Comparison of ENCODE assay signal across 8 cellular contexts in genomic region chr11:12411806-12412727, GRCh38. TPM values are rescaled to one million over a fixed set of nuclear protein-coding genes. Genes with fewer than 3 reads are reported as not detected.
DNase-seq lines count a peak whose midpoint lies in the region; ATAC-seq and TF ChIP-seq lines count a peak whose summit lies in the region.

No MANE protein-coding gene starts in this region.

- no peak overlapping the region for H3K23ac ChIP-seq in mesendoderm (ENCODE audit: low read length)

- no peaks in the 10 kb centered on the region for H3K9me3 ChIP-seq in A673 (ENCODE audit: low read depth, low read length, poor library complexity, severe bottlenecking)
- H3K9me3 ChIP-seq in Loucy (ENCODE audit: insufficient read depth, low read depth, low read length): no peaks in the 10 kb centered on the region

- H4K8ac ChIP-seq in mesendoderm (ENCODE audit: low read depth, low read length): no peak overlapping the region

- H3K4me1 ChIP-seq in A673 (ENCODE audit: insufficient read depth, low read length, poor library complexity, severe bottlenecking) (peaks cover 49% of the 10 kb centered on the region), Loucy (ENCODE audit: insufficient read depth, low read length, poor library complexity, severe bottlenecking) (no peaks in the 10 kb centered on the region), mesendoderm (ENCODE audit: control insufficient read depth, low read depth, low read length) (peaks cover 12% of the 10 kb centered on the region)

- peak; percentile 73 for ATAC-seq in stimulated activated naive CD8-positive, alpha-beta T cell treated with anti-CD3 and anti-CD28 coated beads, Interleukin-15, amount 100 ng/mL, for 72 hours
- ATAC-seq in HG02840 (IDR thresholded peaks at IDR 0.05; ENCODE audit: low FRiP score, unreplicated experiment): no peak

- H3K79me1 ChIP-seq in mesendoderm (ENCODE audit: low read length): peaks cover 5% of the 10 kb centered on the region

- H3K27ac ChIP-seq in A673 (ENCODE audit: low read depth, low read length, poor library complexity, severe bottlenecking) (peak overlapping the region; percentile 73), mesendoderm (ENCODE audit: low read depth, low read length) (peak overlapping the region; percentile 82)

- H2BK15ac ChIP-seq in mesendoderm (replicated peaks; ENCODE audit: low read depth): no peak overlapping the region

- peak overlapping the region; percentile 78 for H3K18ac ChIP-seq in mesendoderm (ENCODE audit: low read length)

- H3K9ac ChIP-seq in Loucy (ENCODE audit: low read depth, low read length, poor library complexity, severe bottlenecking) (no peak overlapping the region), mesendoderm (ENCODE audit: low read length) (peak overlapping the region; percentile 43)

- no TSS peak for BruUV-seq in A673 (replicated peaks; lab: Mats Ljungman, UMichigan)

- H3K27ac Mint-ChIP-seq in stimulated activated naive CD8-positive, alpha-beta T cell treated with anti-CD3 and anti-CD28 coated beads, Interleukin-15, amount 100 ng/mL, for 72 hours: no peak overlapping the region

- no peaks in the 10 kb centered on the region for H3K36me3 ChIP-seq in A673 (ENCODE audit: insufficient read depth, low read length, poor library complexity, severe bottlenecking)
- H3K36me3 ChIP-seq in Loucy (ENCODE audit: insufficient read depth, low read length): no peaks in the 10 kb centered on the region
- no peaks in the 10 kb centered on the region for H3K36me3 ChIP-seq in mesendoderm (ENCODE audit: control insufficient read depth, insufficient read depth, low read length)

- peak; percentile 89 for DNase-seq in A673 (ENCODE audit: low spot score)
- DNase-seq in SW 1271 (lab: John Stamatoyannopoulos, UW): peak; percentile 41 to 73
- peak; percentile 88 for DNase-seq in ecto neural progenitor cell (ENCODE audit: low spot score)
- DNase-seq in mesendoderm: peak; percentile 99
- peak; percentile 26 to 27 for DNase-seq in stimulated activated naive CD8-positive, alpha-beta T cell treated with anti-CD3 and anti-CD28 coated beads, Interleukin-15, amount 100 ng/mL, for 72 hours

- H3K27me3 ChIP-seq in A673 (replicated peaks; ENCODE audit: insufficient read depth, low read depth, low read length, poor library complexity): no peaks in the 10 kb centered on the region
- no peaks in the 10 kb centered on the region for H3K27me3 ChIP-seq in Loucy (ENCODE audit: insufficient read depth, low read length, poor library complexity, severe bottlenecking)
- no peaks in the 10 kb centered on the region for H3K27me3 ChIP-seq in mesendoderm (ENCODE audit: insufficient read depth, low read length, poor library complexity)

- POLR2A ChIA-PET in A673 (lab: Charles Lee; ENCODE audit: low non-redundant PET): no interaction called here

- TF ChIP-seq CTCF in A673 (conservative IDR thresholded peaks at IDR 0.05; ENCODE audit: low read depth, low read length): peak; percentile 79
- peak; percentile 74 for TF ChIP-seq CTCF in GM12873 (IDR thresholded peaks at IDR 0.05; ENCODE audit: insufficient read depth, low read depth, low read length, missing control alignments)
- peak; percentile 87 for TF ChIP-seq CTCF in Loucy (conservative IDR thresholded peaks at IDR 0.05; ENCODE audit: low read length)

- peak overlapping the region; percentile 51 for H3K56ac ChIP-seq in mesendoderm (ENCODE audit: low read length)

- CTCF ChIA-PET in A673 (lab: Charles Lee): no interaction called here

- H2BK120ac ChIP-seq in mesendoderm (ENCODE audit: low read depth, low read length): peak overlapping the region; percentile 46

- H4K20me1 ChIP-seq in Loucy (ENCODE audit: insufficient read depth, low read length, poor library complexity, severe bottlenecking): no peaks in the 10 kb centered on the region

- no peak overlapping the region for H2AK5ac ChIP-seq in mesendoderm (ENCODE audit: low read length)

- H3K4ac ChIP-seq in mesendoderm (ENCODE audit: low read depth, low read length): peak overlapping the region; percentile 97

- H3K79me2 ChIP-seq in Loucy (ENCODE audit: insufficient read depth, low read length): no peaks in the 10 kb centered on the region
- no peaks in the 10 kb centered on the region for H3K79me2 ChIP-seq in mesendoderm (ENCODE audit: control insufficient read depth, insufficient read depth, low read length)

- H2AFZ ChIP-seq in Loucy (ENCODE audit: low read length): no peak overlapping the region

- H3F3A ChIP-seq in Loucy (ENCODE audit: low read depth): no peaks in the 10 kb centered on the region

- H3K4me2 ChIP-seq in Loucy (ENCODE audit: low read depth, low read length, poor library complexity, severe bottlenecking) (no peak overlapping the region), mesendoderm (ENCODE audit: low read length) (no peak overlapping the region)

- intact Hi-C loops in A673 (cut with micrococcal nuclease; ENCODE audit: unreplicated experiment): loop anchor here (2.0 to 10.0 kb wide), 3 partner anchors 183 to 483 kb away; partner anchors contain the start of gene TEAD1

- H3K4me1 Mint-ChIP-seq in stimulated activated naive CD8-positive, alpha-beta T cell treated with anti-CD3 and anti-CD28 coated beads, Interleukin-15, amount 100 ng/mL, for 72 hours: no peaks in the 10 kb centered on the region

- WGBS in mesendoderm (ENCODE audit: extremely low coverage, insufficient coverage, low lambda C conversion rate): no CpG with 5 or more reads among the region's 7 CpGs

- no peaks in the 10 kb centered on the region for H3K9me3 Mint-ChIP-seq in stimulated activated naive CD8-positive, alpha-beta T cell treated with anti-CD3 and anti-CD28 coated beads, Interleukin-15, amount 100 ng/mL, for 72 hours

- H2BK5ac ChIP-seq in mesendoderm (ENCODE audit: low read length): peak overlapping the region; percentile 33

- no peak overlapping the region for H3K4me3 Mint-ChIP-seq in stimulated activated naive CD8-positive, alpha-beta T cell treated with anti-CD3 and anti-CD28 coated beads, Interleukin-15, amount 100 ng/mL, for 72 hours

- H4K5ac ChIP-seq in mesendoderm (ENCODE audit: low read length): no peak overlapping the region

- H3K4me3 ChIP-seq in A673 (ENCODE audit: low read depth, low read length, poor library complexity, severe bottlenecking): no peak overlapping the region
- H3K4me3 ChIP-seq in Loucy (ENCODE audit: low read length, poor library complexity, severe bottlenecking): no peak overlapping the region
- no peak overlapping the region for H3K4me3 ChIP-seq in mesendoderm (ENCODE audit: low read length)

- peaks cover 25% of the 10 kb centered on the region for H3K27me3 Mint-ChIP-seq in stimulated activated naive CD8-positive, alpha-beta T cell treated with anti-CD3 and anti-CD28 coated beads, Interleukin-15, amount 100 ng/mL, for 72 hours

- no peaks in the 10 kb centered on the region for H3K9me2 ChIP-seq in Loucy (replicated peaks; ENCODE audit: low read depth, low read length)

RNA-seq across cellular contexts. Expression of gene PARVA, which starts 34.7 kb away (rescaled TPM):
- 15.2 and 17.4 TPM in 2 replicates for total RNA-seq in A673 (2021)
- 14.9 TPM for polyA plus RNA-seq in mesendoderm (2013, experiment 1 of 2)
- polyA plus RNA-seq in mesendoderm (2013, experiment 2 of 2): 15.8 TPM

Comparison
In these comparisons a context has a peak if more than half of its experiments do, and no peak if none do; other contexts are left out.
1. DNase-seq: peak in every context shown above with its lines; median percentile 99 in mesendoderm; 89 in A673; 88 in ecto neural progenitor cell; 57 in SW 1271; 26 in stimulated activated naive CD8-positive, alpha-beta T cell treated with anti-CD3 and anti-CD28 coated beads, Interleukin-15, amount 100 ng/mL, for 72 hours.